Comparison of ENCODE assay signal across 1 cellular context in the genomic region with DNA sequence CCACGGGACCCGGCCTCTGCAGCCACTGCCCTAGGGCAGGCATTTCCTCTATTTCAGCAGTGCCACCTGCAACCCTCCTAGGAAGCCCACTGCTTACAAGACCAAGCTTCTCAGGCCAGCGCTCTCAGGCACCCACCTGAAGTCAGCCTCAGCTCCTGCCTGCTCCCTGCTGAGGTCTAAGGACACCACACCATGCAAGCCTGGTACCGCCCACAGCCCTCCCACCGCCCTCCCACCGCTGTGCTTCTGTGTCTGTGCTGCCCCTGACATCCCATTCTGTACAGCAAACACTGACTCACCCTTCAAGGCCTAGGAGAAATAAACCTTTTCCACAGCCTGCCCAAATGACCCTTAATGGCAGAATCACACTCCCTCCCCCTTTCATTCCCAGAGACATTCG.
TF ChIP-seq lines count a peak whose summit lies in the region.

No MANE protein-coding gene starts in this region.

TF ChIP-seq in SK-N-SH treated with all-trans-retinoic acid at 6 μM for 48 hours, 23 proteins besides CTCF, POLR2A, EP300 and RAD21 (continued from another document):
- no peak for TF ChIP-seq CREB5 (CRISPR knock-in tag; IDR thresholded peaks at IDR 0.05; ENCODE audit: low read depth)
- no peak for TF ChIP-seq TCF4 (CRISPR knock-in tag; IDR thresholded peaks at IDR 0.05; ENCODE audit: borderline replicate concordance)
- no peak for TF ChIP-seq ISL1 (CRISPR knock-in tag; IDR thresholded peaks at IDR 0.05)
- TF ChIP-seq TOX (CRISPR knock-in tag; IDR thresholded peaks at IDR 0.05; ENCODE audit: borderline replicate concordance), result no peak
- no peak for TF ChIP-seq GLIS3 (CRISPR knock-in tag; IDR thresholded peaks at IDR 0.05)
- TF ChIP-seq BACH2 (CRISPR knock-in tag; IDR thresholded peaks at IDR 0.05; ENCODE audit: borderline replicate concordance), result no peak
- no peak for TF ChIP-seq ARNTL (CRISPR knock-in tag; IDR thresholded peaks at IDR 0.05; ENCODE audit: borderline replicate concordance, low read depth)
- TF ChIP-seq, protein P1, sequence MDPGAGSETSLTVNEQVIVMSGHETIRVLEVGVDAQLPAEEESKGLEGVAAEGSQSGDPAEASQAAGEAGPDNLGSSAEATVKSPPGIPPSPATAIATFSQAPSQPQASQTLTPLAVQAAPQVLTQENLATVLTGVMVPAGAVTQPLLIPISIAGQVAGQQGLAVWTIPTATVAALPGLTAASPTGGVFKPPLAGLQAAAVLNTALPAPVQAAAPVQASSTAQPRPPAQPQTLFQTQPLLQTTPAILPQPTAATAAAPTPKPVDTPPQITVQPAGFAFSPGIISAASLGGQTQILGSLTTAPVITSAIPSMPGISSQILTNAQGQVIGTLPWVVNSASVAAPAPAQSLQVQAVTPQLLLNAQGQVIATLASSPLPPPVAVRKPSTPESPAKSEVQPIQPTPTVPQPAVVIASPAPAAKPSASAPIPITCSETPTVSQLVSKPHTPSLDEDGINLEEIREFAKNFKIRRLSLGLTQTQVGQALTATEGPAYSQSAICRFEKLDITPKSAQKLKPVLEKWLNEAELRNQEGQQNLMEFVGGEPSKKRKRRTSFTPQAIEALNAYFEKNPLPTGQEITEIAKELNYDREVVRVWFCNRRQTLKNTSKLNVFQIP (CRISPR knock-in tag; IDR thresholded peaks at IDR 0.05; ENCODE audit: borderline replicate concordance, low read depth), result no peak
- TF ChIP-seq, protein P2, sequence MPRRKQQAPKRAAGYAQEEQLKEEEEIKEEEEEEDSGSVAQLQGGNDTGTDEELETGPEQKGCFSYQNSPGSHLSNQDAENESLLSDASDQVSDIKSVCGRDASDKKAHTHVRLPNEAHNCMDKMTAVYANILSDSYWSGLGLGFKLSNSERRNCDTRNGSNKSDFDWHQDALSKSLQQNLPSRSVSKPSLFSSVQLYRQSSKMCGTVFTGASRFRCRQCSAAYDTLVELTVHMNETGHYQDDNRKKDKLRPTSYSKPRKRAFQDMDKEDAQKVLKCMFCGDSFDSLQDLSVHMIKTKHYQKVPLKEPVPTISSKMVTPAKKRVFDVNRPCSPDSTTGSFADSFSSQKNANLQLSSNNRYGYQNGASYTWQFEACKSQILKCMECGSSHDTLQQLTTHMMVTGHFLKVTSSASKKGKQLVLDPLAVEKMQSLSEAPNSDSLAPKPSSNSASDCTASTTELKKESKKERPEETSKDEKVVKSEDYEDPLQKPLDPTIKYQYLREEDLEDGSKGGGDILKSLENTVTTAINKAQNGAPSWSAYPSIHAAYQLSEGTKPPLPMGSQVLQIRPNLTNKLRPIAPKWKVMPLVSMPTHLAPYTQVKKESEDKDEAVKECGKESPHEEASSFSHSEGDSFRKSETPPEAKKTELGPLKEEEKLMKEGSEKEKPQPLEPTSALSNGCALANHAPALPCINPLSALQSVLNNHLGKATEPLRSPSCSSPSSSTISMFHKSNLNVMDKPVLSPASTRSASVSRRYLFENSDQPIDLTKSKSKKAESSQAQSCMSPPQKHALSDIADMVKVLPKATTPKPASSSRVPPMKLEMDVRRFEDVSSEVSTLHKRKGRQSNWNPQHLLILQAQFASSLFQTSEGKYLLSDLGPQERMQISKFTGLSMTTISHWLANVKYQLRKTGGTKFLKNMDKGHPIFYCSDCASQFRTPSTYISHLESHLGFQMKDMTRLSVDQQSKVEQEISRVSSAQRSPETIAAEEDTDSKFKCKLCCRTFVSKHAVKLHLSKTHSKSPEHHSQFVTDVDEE (CRISPR knock-in tag; IDR thresholded peaks at IDR 0.05), result no peak
- TF ChIP-seq RARB (CRISPR knock-in tag; IDR thresholded peaks at IDR 0.05), result no peak
